In the genomic region with DNA sequence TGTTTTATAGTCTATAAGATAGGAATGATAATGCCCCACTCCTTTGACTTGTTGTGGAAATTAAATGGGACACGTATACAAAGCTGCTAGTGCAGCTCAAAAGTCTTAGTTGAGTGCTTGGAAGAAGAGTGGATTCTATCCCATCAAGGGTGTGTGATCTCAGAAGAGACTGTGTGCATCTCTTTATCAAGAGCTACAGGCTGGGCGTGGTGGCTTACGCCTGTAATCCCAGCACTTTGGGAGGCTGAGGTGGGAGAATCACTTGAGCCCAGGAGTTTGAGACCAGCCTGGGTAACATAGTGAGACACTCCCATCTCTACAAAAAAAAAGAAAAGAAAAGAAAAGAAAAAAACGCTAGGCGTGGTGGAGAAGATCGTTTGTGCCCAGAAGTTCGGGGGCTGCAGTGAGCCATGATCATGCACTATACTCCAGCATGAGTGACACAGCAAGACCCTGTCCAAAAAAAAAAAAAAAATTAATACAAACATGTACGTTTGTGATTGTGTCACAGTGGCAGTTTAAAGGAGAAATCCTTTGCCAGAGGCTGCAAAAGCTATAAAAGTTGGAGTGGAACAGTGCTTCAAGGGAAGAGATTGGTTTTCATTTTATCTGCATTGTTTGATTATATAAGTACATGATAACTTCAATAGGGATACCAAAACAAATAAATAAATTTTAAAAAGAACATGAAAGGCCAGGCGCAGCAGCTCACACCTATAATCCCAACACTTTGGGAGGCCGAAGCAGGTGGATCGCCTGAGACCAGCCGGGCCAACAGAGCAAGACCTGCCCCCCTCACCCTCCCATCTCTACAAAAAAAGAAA, we compare ENCODE assay signal across 1 cellular context.
A peak's percentile ranks its signal among the peaks of the same experiment; 100 is the strongest.
TF ChIP-seq lines count a peak whose summit lies in the region.

No MANE protein-coding gene starts in this region.

TF ChIP-seq in HEK293, 187 proteins besides CTCF, POLR2A, EP300 and RAD21 (continued from another document):
- TF ChIP-seq ZNF18 (tag by site-specific recombination; IDR thresholded peaks at IDR 0.05) = peak; percentile 48
- TF ChIP-seq ZNF214 (tag by site-specific recombination; IDR thresholded peaks at IDR 0.05; ENCODE audit: borderline replicate concordance) = no peak
- no peak for TF ChIP-seq ZNF488 (tag by site-specific recombination; IDR thresholded peaks at IDR 0.05)
- TF ChIP-seq ZNF560 (tag by site-specific recombination; IDR thresholded peaks at IDR 0.05; ENCODE audit: borderline replicate concordance) = no peak
- TF ChIP-seq, protein P1, sequence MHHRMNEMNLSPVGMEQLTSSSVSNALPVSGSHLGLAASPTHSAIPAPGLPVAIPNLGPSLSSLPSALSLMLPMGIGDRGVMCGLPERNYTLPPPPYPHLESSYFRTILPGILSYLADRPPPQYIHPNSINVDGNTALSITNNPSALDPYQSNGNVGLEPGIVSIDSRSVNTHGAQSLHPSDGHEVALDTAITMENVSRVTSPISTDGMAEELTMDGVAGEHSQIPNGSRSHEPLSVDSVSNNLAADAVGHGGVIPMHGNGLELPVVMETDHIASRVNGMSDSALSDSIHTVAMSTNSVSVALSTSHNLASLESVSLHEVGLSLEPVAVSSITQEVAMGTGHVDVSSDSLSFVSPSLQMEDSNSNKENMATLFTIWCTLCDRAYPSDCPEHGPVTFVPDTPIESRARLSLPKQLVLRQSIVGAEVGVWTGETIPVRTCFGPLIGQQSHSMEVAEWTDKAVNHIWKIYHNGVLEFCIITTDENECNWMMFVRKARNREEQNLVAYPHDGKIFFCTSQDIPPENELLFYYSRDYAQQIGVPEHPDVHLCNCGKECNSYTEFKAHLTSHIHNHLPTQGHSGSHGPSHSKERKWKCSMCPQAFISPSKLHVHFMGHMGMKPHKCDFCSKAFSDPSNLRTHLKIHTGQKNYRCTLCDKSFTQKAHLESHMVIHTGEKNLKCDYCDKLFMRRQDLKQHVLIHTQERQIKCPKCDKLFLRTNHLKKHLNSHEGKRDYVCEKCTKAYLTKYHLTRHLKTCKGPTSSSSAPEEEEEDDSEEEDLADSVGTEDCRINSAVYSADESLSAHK (tag by site-specific recombination; IDR thresholded peaks at IDR 0.05) = no peak
- no peak for TF ChIP-seq ZNF350 (tag by site-specific recombination; IDR thresholded peaks at IDR 0.05)
- peak; percentile 88 for TF ChIP-seq ZNF335 (tag by site-specific recombination; conservative IDR thresholded peaks at IDR 0.05)
- TF ChIP-seq OSR2 (tag by site-specific recombination; IDR thresholded peaks at IDR 0.05) = peak; percentile 46; the same call in 1 of the 2 replicates
- TF ChIP-seq, protein P2, sequence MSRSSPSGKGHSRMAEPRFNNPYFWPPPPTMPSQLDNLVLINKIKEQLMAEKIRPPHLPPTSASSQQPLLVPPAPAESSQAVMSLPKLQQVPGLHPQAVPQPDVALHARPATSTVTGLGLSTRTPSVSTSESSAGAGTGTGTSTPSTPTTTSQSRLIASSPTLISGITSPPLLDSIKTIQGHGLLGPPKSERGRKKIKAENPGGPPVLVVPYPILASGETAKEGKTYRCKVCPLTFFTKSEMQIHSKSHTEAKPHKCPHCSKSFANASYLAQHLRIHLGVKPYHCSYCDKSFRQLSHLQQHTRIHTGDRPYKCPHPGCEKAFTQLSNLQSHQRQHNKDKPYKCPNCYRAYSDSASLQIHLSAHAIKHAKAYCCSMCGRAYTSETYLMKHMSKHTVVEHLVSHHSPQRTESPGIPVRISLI (tag by site-specific recombination; IDR thresholded peaks at IDR 0.05) = peak; percentile 69; the same call in 1 of the 2 replicates
- no peak for TF ChIP-seq MZF1 (tag by site-specific recombination; IDR thresholded peaks at IDR 0.05; ENCODE audit: borderline replicate concordance)
- peak; percentile 95 for TF ChIP-seq ZNF121 (tag by site-specific recombination; IDR thresholded peaks at IDR 0.05)
- TF ChIP-seq GLI2 (tag by site-specific recombination; IDR thresholded peaks at IDR 0.05; ENCODE audit: borderline replicate concordance, low read depth) = no peak
- no peak for TF ChIP-seq ZBTB26 (tag by site-specific recombination; optimal IDR thresholded peaks at IDR 0.05)
- TF ChIP-seq ZBTB17 (tag by site-specific recombination; IDR thresholded peaks at IDR 0.05) = peak; percentile 30; the same call in 1 of the 2 replicates
- no peak for TF ChIP-seq ZNF768 (tag by site-specific recombination; IDR thresholded peaks at IDR 0.05)
- TF ChIP-seq ZNF692 (tag by site-specific recombination; IDR thresholded peaks at IDR 0.05) = 0 out of 2 replicates have a peak, but pooled peaks have one; percentile 20
- TF ChIP-seq GLIS1 (tag by site-specific recombination; IDR thresholded peaks at IDR 0.05) = peak; percentile 6; the same call in 1 of the 2 replicates
- peak; percentile 16; the same call in 1 of the 2 replicates for TF ChIP-seq FEZF1 (tag by site-specific recombination; IDR thresholded peaks at IDR 0.05)
